2 cellular contexts compared by ENCODE assay signal in the genomic region with DNA sequence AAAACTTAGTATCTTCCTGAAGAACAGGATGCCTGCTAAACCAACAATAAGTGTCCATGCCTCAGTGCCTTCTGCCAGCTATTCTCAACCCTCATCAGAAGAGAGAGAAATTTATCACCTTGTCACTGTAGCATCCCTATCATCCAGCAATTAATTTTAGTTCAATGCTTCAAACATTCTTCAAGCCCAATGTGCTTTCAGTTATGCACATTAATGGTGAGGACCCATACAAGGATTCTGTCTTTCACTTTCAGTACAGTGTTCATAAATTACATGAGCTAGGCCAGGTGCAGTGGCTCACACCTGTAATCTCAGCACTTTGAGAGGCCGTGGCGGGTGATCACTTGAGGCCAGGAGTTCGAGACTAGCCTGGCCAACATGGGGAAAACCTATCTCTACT.
TF ChIP-seq lines count a peak whose summit lies in the region.

No MANE protein-coding gene starts in this region.

TF ChIP-seq in GM12878, 131 proteins besides CTCF, POLR2A, EP300 and RAD21 (continued from another document):
- TF ChIP-seq IKZF2 (IDR thresholded peaks at IDR 0.05), result no peak
- TF ChIP-seq EED (IDR thresholded peaks at IDR 0.05; ENCODE audit: low read depth), result 0 out of 2 replicates have a peak, but pooled peaks have one; percentile 24

TF ChIP-seq in HEK293T, 16 proteins besides CTCF, POLR2A, EP300 and RAD21 (continued from another document):
- TF ChIP-seq FOXM1 (IDR thresholded peaks at IDR 0.05; ENCODE audit: borderline replicate concordance), result no peak
- TF ChIP-seq FOXA1 (IDR thresholded peaks at IDR 0.05), result no peak
